Comparison of ENCODE assay signal across 1 cellular context in the genomic region with DNA sequence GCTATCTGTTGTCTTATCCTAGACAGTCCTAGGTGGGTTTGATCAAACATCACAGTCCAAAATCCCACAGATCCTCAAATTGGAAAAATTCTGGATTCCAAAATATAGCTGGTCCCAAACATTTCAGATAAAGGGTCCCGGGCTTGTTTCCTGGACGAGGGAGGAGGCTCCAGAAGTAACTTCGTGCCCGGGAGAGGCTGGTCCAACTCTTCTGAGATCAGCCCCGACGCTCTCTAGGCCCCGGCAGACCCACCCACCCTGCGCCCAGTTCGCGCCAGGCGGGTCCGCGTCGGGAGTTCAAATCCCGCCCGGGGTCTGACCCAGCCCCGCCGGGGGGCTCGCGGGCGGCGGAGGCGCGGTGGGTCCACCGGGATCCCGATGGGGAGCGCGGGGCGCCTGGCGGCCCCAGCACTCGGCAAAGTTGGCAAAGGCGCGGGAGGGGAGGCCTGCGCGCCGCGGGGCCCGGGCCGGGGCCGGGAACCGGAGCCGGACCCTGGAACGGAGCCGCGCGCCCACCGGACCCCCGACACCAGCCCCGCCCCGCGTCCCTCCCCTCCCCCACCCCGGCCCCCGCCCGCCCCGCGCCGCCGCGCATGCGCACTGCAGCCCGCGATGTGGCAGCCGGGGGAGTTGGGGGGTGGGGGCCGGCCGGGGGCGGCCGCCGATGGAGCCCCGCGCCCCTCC.
TF ChIP-seq lines count a peak whose summit lies in the region.

No MANE protein-coding gene starts in this region.

TF ChIP-seq in A549, 52 proteins besides CTCF, POLR2A, EP300 and RAD21 (continued from another document):
- TF ChIP-seq, protein P1, sequence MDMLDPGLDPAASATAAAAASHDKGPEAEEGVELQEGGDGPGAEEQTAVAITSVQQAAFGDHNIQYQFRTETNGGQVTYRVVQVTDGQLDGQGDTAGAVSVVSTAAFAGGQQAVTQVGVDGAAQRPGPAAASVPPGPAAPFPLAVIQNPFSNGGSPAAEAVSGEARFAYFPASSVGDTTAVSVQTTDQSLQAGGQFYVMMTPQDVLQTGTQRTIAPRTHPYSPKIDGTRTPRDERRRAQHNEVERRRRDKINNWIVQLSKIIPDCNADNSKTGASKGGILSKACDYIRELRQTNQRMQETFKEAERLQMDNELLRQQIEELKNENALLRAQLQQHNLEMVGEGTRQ (IDR thresholded peaks at IDR 0.05): no peak
